In the genomic region with DNA sequence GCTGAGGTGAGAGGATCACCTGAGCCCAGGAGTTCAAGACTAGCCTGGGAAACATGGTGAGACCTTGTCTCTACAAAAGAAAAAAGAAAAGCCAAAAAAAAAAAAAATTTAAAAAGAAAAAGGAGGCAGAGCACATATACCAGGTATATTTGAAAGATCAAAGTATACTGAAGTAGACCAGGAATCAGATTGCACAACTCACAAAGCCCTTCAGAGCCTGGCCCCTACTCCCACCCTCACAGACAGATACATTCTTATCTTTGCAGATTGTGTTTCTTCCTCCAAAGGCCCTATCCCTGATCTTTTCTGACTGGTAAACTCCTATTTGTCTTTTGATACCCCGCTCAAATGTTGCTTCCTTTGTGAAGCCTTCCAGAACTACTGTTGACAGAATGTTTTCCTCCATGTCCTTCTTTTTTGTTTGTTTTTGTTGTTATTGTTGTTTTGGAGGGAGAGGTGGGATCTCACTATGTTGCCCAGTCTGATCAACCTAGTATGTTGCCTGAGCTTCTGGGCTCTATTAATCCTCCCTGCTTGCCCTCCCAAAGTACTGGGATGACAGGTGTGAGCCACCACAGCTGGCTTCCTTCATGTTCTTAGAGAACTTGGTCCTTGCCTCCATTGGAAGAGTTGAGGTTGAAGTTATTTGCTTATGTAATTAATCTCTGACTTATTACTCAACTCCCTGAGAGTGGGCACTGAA, we compare ENCODE assay signal across 1 cellular context.
TF ChIP-seq lines count a peak whose summit lies in the region.

No MANE protein-coding gene starts in this region.

TF ChIP-seq in HepG2, 621 proteins besides CTCF, POLR2A, EP300 and RAD21 (continues in another document):
- no peak for TF ChIP-seq PHB2 (IDR thresholded peaks at IDR 0.05; ENCODE audit: partially characterized antibody)
- TF ChIP-seq ZNF883 (CRISPR knock-in tag; IDR thresholded peaks at IDR 0.05; ENCODE audit: not compliant biosample characterization), result no peak
- no peak for TF ChIP-seq NFIB (CRISPR knock-in tag; IDR thresholded peaks at IDR 0.05; ENCODE audit: borderline replicate concordance)
- no peak for TF ChIP-seq SPEN (CRISPR knock-in tag; IDR thresholded peaks at IDR 0.05; ENCODE audit: low read depth)
- no peak for TF ChIP-seq HDAC6 (IDR thresholded peaks at IDR 0.05; ENCODE audit: low read depth, low read length)
- no peak for TF ChIP-seq TOPORS (CRISPR knock-in tag; IDR thresholded peaks at IDR 0.05)
- no peak for TF ChIP-seq ZNF563 (CRISPR knock-in tag; IDR thresholded peaks at IDR 0.05)
- TF ChIP-seq, protein P1, sequence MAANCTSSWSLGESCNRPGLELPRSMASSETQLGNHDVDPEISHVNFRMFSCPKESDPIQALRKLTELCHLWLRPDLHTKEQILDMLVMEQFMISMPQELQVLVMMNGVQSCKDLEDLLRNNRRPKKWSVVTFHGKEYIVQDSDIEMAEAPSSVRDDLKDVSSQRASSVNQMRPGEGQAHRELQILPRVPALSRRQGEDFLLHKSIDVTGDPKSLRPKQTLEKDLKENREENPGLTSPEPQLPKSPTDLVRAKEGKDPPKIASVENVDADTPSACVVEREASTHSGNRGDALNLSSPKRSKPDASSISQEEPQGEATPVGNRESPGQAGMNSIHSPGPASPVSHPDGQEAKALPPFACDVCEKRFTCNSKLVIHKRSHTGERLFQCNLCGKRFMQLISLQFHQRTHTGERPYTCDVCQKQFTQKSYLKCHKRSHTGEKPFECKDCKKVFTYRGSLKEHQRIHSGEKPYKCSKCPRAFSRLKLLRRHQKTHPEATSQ (CRISPR knock-in tag; IDR thresholded peaks at IDR 0.05; ENCODE audit: borderline replicate concordance), result no peak
- TF ChIP-seq ZNF614 (CRISPR knock-in tag; IDR thresholded peaks at IDR 0.05; ENCODE audit: borderline replicate concordance), result no peak
- no peak for TF ChIP-seq ADNP (CRISPR knock-in tag; IDR thresholded peaks at IDR 0.05)
- no peak for TF ChIP-seq ZNF292 (CRISPR knock-in tag; IDR thresholded peaks at IDR 0.05; ENCODE audit: borderline replicate concordance, low read depth)
- TF ChIP-seq ZNF547 (CRISPR knock-in tag; IDR thresholded peaks at IDR 0.05), result no peak
- TF ChIP-seq, protein P2, sequence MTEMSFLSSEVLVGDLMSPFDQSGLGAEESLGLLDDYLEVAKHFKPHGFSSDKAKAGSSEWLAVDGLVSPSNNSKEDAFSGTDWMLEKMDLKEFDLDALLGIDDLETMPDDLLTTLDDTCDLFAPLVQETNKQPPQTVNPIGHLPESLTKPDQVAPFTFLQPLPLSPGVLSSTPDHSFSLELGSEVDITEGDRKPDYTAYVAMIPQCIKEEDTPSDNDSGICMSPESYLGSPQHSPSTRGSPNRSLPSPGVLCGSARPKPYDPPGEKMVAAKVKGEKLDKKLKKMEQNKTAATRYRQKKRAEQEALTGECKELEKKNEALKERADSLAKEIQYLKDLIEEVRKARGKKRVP (CRISPR knock-in tag; IDR thresholded peaks at IDR 0.05), result no peak
- no peak for TF ChIP-seq TSC22D2 (CRISPR knock-in tag; IDR thresholded peaks at IDR 0.05; ENCODE audit: borderline replicate concordance)
- no peak for TF ChIP-seq ZFP1 (CRISPR knock-in tag; IDR thresholded peaks at IDR 0.05)
- TF ChIP-seq ZNF329 (CRISPR knock-in tag; IDR thresholded peaks at IDR 0.05; ENCODE audit: low read depth), result no peak
- TF ChIP-seq, protein P3, sequence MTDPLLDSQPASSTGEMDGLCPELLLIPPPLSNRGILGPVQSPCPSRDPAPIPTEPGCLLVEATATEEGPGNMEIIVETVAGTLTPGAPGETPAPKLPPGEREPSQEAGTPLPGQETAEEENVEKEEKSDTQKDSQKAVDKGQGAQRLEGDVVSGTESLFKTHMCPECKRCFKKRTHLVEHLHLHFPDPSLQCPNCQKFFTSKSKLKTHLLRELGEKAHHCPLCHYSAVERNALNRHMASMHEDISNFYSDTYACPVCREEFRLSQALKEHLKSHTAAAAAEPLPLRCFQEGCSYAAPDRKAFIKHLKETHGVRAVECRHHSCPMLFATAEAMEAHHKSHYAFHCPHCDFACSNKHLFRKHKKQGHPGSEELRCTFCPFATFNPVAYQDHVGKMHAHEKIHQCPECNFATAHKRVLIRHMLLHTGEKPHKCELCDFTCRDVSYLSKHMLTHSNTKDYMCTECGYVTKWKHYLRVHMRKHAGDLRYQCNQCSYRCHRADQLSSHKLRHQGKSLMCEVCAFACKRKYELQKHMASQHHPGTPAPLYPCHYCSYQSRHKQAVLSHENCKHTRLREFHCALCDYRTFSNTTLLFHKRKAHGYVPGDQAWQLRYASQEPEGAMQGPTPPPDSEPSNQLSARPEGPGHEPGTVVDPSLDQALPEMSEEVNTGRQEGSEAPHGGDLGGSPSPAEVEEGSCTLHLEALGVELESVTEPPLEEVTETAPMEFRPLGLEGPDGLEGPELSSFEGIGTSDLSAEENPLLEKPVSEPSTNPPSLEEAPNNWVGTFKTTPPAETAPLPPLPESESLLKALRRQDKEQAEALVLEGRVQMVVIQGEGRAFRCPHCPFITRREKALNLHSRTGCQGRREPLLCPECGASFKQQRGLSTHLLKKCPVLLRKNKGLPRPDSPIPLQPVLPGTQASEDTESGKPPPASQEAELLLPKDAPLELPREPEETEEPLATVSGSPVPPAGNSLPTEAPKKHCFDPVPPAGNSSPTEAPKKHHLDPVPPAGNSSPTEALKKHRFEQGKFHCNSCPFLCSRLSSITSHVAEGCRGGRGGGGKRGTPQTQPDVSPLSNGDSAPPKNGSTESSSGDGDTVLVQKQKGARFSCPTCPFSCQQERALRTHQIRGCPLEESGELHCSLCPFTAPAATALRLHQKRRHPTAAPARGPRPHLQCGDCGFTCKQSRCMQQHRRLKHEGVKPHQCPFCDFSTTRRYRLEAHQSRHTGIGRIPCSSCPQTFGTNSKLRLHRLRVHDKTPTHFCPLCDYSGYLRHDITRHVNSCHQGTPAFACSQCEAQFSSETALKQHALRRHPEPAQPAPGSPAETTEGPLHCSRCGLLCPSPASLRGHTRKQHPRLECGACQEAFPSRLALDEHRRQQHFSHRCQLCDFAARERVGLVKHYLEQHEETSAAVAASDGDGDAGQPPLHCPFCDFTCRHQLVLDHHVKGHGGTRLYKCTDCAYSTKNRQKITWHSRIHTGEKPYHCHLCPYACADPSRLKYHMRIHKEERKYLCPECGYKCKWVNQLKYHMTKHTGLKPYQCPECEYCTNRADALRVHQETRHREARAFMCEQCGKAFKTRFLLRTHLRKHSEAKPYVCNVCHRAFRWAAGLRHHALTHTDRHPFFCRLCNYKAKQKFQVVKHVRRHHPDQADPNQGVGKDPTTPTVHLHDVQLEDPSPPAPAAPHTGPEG (CRISPR knock-in tag; IDR thresholded peaks at IDR 0.05), result no peak
- TF ChIP-seq MTA1 (CRISPR knock-in tag; IDR thresholded peaks at IDR 0.05; ENCODE audit: borderline replicate concordance), result no peak
- TF ChIP-seq ZFP36 (IDR thresholded peaks at IDR 0.05; ENCODE audit: borderline replicate concordance, low read depth, low read length, partially characterized antibody), result no peak
- peak; percentile 68 for TF ChIP-seq CEBPG (CRISPR knock-in tag; IDR thresholded peaks at IDR 0.05)
- TF ChIP-seq TAF15 (IDR thresholded peaks at IDR 0.05; ENCODE audit: low read depth, low read length, poor library complexity, severe bottlenecking), result no peak
- TF ChIP-seq, protein P4, sequence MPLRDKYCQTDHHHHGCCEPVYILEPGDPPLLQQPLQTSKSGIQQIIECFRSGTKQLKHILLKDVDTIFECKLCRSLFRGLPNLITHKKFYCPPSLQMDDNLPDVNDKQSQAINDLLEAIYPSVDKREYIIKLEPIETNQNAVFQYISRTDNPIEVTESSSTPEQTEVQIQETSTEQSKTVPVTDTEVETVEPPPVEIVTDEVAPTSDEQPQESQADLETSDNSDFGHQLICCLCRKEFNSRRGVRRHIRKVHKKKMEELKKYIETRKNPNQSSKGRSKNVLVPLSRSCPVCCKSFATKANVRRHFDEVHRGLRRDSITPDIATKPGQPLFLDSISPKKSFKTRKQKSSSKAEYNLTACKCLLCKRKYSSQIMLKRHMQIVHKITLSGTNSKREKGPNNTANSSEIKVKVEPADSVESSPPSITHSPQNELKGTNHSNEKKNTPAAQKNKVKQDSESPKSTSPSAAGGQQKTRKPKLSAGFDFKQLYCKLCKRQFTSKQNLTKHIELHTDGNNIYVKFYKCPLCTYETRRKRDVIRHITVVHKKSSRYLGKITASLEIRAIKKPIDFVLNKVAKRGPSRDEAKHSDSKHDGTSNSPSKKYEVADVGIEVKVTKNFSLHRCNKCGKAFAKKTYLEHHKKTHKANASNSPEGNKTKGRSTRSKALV (CRISPR knock-in tag; IDR thresholded peaks at IDR 0.05), result no peak
- TF ChIP-seq, protein P5, sequence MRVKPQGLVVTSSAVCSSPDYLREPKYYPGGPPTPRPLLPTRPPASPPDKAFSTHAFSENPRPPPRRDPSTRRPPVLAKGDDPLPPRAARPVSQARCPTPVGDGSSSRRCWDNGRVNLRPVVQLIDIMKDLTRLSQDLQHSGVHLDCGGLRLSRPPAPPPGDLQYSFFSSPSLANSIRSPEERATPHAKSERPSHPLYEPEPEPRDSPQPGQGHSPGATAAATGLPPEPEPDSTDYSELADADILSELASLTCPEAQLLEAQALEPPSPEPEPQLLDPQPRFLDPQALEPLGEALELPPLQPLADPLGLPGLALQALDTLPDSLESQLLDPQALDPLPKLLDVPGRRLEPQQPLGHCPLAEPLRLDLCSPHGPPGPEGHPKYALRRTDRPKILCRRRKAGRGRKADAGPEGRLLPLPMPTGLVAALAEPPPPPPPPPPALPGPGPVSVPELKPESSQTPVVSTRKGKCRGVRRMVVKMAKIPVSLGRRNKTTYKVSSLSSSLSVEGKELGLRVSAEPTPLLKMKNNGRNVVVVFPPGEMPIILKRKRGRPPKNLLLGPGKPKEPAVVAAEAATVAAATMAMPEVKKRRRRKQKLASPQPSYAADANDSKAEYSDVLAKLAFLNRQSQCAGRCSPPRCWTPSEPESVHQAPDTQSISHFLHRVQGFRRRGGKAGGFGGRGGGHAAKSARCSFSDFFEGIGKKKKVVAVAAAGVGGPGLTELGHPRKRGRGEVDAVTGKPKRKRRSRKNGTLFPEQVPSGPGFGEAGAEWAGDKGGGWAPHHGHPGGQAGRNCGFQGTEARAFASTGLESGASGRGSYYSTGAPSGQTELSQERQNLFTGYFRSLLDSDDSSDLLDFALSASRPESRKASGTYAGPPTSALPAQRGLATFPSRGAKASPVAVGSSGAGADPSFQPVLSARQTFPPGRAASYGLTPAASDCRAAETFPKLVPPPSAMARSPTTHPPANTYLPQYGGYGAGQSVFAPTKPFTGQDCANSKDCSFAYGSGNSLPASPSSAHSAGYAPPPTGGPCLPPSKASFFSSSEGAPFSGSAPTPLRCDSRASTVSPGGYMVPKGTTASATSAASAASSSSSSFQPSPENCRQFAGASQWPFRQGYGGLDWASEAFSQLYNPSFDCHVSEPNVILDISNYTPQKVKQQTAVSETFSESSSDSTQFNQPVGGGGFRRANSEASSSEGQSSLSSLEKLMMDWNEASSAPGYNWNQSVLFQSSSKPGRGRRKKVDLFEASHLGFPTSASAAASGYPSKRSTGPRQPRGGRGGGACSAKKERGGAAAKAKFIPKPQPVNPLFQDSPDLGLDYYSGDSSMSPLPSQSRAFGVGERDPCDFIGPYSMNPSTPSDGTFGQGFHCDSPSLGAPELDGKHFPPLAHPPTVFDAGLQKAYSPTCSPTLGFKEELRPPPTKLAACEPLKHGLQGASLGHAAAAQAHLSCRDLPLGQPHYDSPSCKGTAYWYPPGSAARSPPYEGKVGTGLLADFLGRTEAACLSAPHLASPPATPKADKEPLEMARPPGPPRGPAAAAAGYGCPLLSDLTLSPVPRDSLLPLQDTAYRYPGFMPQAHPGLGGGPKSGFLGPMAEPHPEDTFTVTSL (CRISPR knock-in tag; IDR thresholded peaks at IDR 0.05; ENCODE audit: borderline replicate concordance), result no peak
- TF ChIP-seq FOXP1 (IDR thresholded peaks at IDR 0.05), result no peak
- 0 out of 2 replicates have a peak, but pooled peaks have one; percentile 30 for TF ChIP-seq FOXP1 (CRISPR knock-in tag; IDR thresholded peaks at IDR 0.05)
- TF ChIP-seq SRY (CRISPR knock-in tag; IDR thresholded peaks at IDR 0.05), result no peak
- no peak for TF ChIP-seq ZNF143 (CRISPR knock-in tag; IDR thresholded peaks at IDR 0.05)
- peak; percentile 98 for TF ChIP-seq ZNF121 (CRISPR knock-in tag; IDR thresholded peaks at IDR 0.05)
- TF ChIP-seq, protein P6, sequence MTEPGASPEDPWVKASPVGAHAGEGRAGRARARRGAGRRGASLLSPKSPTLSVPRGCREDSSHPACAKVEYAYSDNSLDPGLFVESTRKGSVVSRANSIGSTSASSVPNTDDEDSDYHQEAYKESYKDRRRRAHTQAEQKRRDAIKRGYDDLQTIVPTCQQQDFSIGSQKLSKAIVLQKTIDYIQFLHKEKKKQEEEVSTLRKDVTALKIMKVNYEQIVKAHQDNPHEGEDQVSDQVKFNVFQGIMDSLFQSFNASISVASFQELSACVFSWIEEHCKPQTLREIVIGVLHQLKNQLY (CRISPR knock-in tag; IDR thresholded peaks at IDR 0.05), result no peak
- TF ChIP-seq ZNF790 (CRISPR knock-in tag; IDR thresholded peaks at IDR 0.05; ENCODE audit: borderline replicate concordance), result no peak
- TF ChIP-seq, protein P7, sequence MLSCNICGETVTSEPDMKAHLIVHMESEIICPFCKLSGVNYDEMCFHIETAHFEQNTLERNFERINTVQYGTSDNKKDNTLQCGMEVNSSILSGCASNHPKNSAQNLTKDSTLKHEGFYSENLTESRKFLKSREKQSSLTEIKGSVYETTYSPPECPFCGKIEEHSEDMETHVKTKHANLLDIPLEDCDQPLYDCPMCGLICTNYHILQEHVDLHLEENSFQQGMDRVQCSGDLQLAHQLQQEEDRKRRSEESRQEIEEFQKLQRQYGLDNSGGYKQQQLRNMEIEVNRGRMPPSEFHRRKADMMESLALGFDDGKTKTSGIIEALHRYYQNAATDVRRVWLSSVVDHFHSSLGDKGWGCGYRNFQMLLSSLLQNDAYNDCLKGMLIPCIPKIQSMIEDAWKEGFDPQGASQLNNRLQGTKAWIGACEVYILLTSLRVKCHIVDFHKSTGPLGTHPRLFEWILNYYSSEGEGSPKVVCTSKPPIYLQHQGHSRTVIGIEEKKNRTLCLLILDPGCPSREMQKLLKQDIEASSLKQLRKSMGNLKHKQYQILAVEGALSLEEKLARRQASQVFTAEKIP (CRISPR knock-in tag; IDR thresholded peaks at IDR 0.05; ENCODE audit: borderline replicate concordance), result no peak
- TF ChIP-seq, protein P8, sequence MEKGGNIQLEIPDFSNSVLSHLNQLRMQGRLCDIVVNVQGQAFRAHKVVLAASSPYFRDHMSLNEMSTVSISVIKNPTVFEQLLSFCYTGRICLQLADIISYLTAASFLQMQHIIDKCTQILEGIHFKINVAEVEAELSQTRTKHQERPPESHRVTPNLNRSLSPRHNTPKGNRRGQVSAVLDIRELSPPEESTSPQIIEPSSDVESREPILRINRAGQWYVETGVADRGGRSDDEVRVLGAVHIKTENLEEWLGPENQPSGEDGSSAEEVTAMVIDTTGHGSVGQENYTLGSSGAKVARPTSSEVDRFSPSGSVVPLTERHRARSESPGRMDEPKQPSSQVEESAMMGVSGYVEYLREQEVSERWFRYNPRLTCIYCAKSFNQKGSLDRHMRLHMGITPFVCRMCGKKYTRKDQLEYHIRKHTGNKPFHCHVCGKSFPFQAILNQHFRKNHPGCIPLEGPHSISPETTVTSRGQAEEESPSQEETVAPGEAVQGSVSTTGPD (CRISPR knock-in tag; IDR thresholded peaks at IDR 0.05), result no peak
- TF ChIP-seq SRSF1 (optimal IDR thresholded peaks at IDR 0.05; ENCODE audit: low read depth, low read length), result no peak
- no peak for TF ChIP-seq FLYWCH1 (CRISPR knock-in tag; IDR thresholded peaks at IDR 0.05)
